ENCODE assay signal across 20 cellular contexts in the genomic region with DNA sequence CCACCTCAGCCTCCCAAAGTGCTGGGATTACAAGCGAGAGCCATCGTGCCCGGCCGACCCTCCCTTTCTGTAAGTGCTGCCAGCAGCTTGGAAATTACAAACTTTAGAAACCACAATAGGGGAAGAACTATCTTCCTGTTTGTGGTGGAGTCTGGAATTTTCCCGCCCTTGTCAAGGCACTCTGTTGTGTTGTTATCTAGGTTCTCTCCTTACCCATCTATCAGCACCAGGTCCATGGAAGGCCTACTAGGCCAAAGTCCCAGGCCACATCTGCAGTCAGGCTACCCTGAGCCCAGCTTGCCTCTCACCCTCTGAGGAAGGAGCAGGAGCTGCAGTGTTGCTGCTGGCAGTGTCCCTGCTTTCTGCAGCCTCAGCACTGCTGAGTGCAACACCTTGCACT.
DNase-seq lines count a peak whose midpoint lies in the region; ATAC-seq and TF ChIP-seq lines count a peak whose summit lies in the region.
"Had no signal": no experiment of that assay in that cellular context is flagged by ENCODE, and none has a peak within 500 bp of the region (broad histone marks: within the 10 kb centered on the region; RNA-seq: fewer than 3 reads in every experiment).

No MANE protein-coding gene starts in this region.

- H3K27me3 ChIP-seq in right atrium auricular region (no peaks in the 10 kb centered on the region), aorta (ENCODE audit: control insufficient read depth in 1 of 2, insufficient read depth in 2 of 2, low read length in 1 of 2) (no peaks in the 10 kb centered on the region)
- H3K27me3 ChIP-seq: thyroid gland had no signal

- ATAC-seq in Right ventricle myocardium superior (ENCODE audit: poor library complexity) (peak; percentile 62), Right ventricle myocardium inferior (no peak), aorta (ENCODE audit: low FRiP score) (peak; percentile 39)
- ATAC-seq: HCT116 had no signal

- no peak overlapping the region for H3K4me3 ChIP-seq in right atrium auricular region
- no peak overlapping the region for H3K4me3 ChIP-seq in aorta (ENCODE audit: low read length in 2 of 2)
- H3K4me3 ChIP-seq: thyroid gland had no signal

- no peaks in the 10 kb centered on the region for H3K9me3 ChIP-seq in right atrium auricular region
- peaks cover 3% of the 10 kb centered on the region for H3K9me3 ChIP-seq in aorta (ENCODE audit: control insufficient read depth, low read length)
- H3K9me3 ChIP-seq: SK-N-SH, thyroid gland had no signal

- DNase-seq in Right ventricle myocardium superior (peak; percentile 47), Right ventricle myocardium inferior (ENCODE audit: missing footprints) (no peak), RPMI7951 (ENCODE audit: low read depth) (peak; percentile 10), right atrium auricular region (ENCODE audit: low spot score) (no peak), aorta (no peak), NCI-H526 (lab: John Stamatoyannopoulos, UW) (no peak), HPDE6-E6E7 (ENCODE audit: extremely low spot score) (no peak)
- no peak for DNase-seq in stimulated activated CD4-positive, alpha-beta T cell treated with anti-CD3 and anti-CD28 coated beads, Interleukin-4, amount 100 ng/mL, for 1 hour
- DNase-seq: activated CD4-positive, alpha-beta memory T cell treated with anti-CD3 and anti-CD28 coated beads, Interleukin-2, amount 10 ng/mL, durations not matched to agents 7 days and 5 days; CD4-positive, alpha-beta T cell; foreskin fibroblast; mammary epithelial cell; NCI-H1105 treated with DMSO at 0.1 percent for 48 hours; NCI-H2227 treated with DMSO at 0.1 percent for 48 hours; NK-92 treated with Interleukin-12 subunit alpha and Interleukin-12 subunit beta, amount 100 ng/mL, for 24 hours; SK-N-SH; stimulated activated CD4-positive, alpha-beta T cell treated with anti-CD3 and anti-CD28 coated beads, Interleukin-2, amount 100 ng/mL, for 24 hours; thyroid gland; WERI-Rb-1 had no signal

- H3K27ac ChIP-seq in right atrium auricular region (peak overlapping the region; percentile 0 to 22), aorta (ENCODE audit: low read depth in 1 of 2, low read length in 2 of 2) (no peak overlapping the region)
- H3K27ac ChIP-seq: thyroid gland, WERI-Rb-1 had no signal

- TF ChIP-seq CTCF in right atrium auricular region (IDR thresholded peaks at IDR 0.05) = no peak

- peaks cover 0 to 13% of the 10 kb centered on the region in 2 donors for H3K4me1 ChIP-seq in right atrium auricular region
- no peaks in the 10 kb centered on the region for H3K4me1 ChIP-seq in aorta (ENCODE audit: control insufficient read depth in 1 of 2, insufficient read depth in 2 of 2, low read length in 2 of 2)
- H3K4me1 ChIP-seq: thyroid gland had no signal

- intact Hi-C loops in Right ventricle myocardium superior (cut with DNase I) = no loop called here
- intact Hi-C loops in Right ventricle myocardium inferior (cut with DNase I) = loop anchor here (2.0 kb wide), 1 partner anchor 71 kb away; no protein-coding TSS in a partner anchor
- intact Hi-C loops in aorta (cut with DNase I) = no loop called here

- 79 to 88% methylated on average over 5 of the region's 5 CpGs for WGBS in aorta, 2 donors

- H3K36me3 ChIP-seq in right atrium auricular region = no peaks in the 10 kb centered on the region
- no peaks in the 10 kb centered on the region for H3K36me3 ChIP-seq in aorta (ENCODE audit: control insufficient read depth in 1 of 2, insufficient read depth in 2 of 2, low read length in 1 of 2)
- H3K36me3 ChIP-seq: thyroid gland, WERI-Rb-1 had no signal

Comparison
In these comparisons a context has a peak if more than half of its experiments do, and no peak if none do; other contexts are left out.
1. DNase-seq: peak in Right ventricle myocardium superior (single experiment) and RPMI7951 (single experiment); none in Right ventricle myocardium inferior (single experiment), right atrium auricular region (single experiment), aorta (0 of 2), stimulated activated CD4-positive, alpha-beta T cell treated with anti-CD3 and anti-CD28 coated beads, Interleukin-4, amount 100 ng/mL, for 1 hour (single experiment), NCI-H526 (0 of 2) and HPDE6-E6E7 (single experiment).
2. H3K27ac ChIP-seq: peak in right atrium auricular region (2 of 2); none in aorta (0 of 2).